19 cellular contexts compared by ENCODE assay signal in the genomic region with DNA sequence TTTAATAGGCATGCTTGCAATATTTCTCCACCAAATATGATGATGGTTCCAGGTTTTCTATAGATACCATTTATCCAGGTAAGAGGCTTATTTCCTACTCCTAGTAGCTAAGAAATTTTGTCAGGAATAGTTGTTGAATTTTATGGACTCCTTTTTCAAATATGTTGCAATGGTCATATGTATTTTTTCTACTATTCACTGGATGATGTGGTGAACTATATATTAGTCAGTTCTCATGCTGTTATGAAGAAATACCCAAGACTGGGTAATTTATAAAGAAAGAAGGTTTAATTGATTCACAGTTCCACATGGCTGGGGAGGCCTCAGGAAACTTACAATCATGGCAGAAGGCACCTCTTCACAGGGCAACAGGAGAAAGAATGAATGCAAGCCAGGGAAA.
"Had no signal": no experiment of that assay in that cellular context is flagged by ENCODE, and none has a peak within 500 bp of the region (broad histone marks: within the 10 kb centered on the region; RNA-seq: fewer than 3 reads in every experiment).

No MANE protein-coding gene starts in this region.

- H3K27me3 ChIP-seq: colonic mucosa, esophagus squamous epithelium, foreskin keratinocyte, hepatocyte, neutrophil, right atrium auricular region, sigmoid colon, suprapubic skin, thyroid gland, upper lobe of left lung, uterus had no signal

- H3K27ac ChIP-seq: colonic mucosa, esophagus squamous epithelium, foreskin keratinocyte, hepatocyte, neutrophil, right atrium auricular region, sigmoid colon, skin epidermis, suprapubic skin, thyroid gland, upper lobe of left lung, uterus had no signal

- DNase-seq: colonic mucosa; dermis blood vessel endothelial cell; esophagus squamous epithelium; kidney; mucosa of descending colon; naive thymus-derived CD8-positive, alpha-beta T cell; posterior cingulate gyrus; sigmoid colon; stimulated activated CD4-positive, alpha-beta T cell treated with anti-CD3 and anti-CD28 coated beads, Interleukin-2, amount 100 ng/mL, for 48 hours; stimulated activated naive CD8-positive, alpha-beta T cell treated with anti-CD3 and anti-CD28 coated beads, Interleukin-15, Interleukin-2, amounts not matched to agents 100 U/mL and 50 U/mL, for 24 hours; thyroid gland; upper lobe of left lung; uterus had no signal

- H3K4me1 Mint-ChIP-seq: naive thymus-derived CD8-positive, alpha-beta T cell had no signal

- H3K79me2 ChIP-seq: hepatocyte had no signal

- H3K4me3 ChIP-seq: colonic mucosa, esophagus squamous epithelium, hepatocyte, mucosa of descending colon, right atrium auricular region, sigmoid colon, skin epidermis, suprapubic skin, thyroid gland, upper lobe of left lung, uterus had no signal

- H2AFZ ChIP-seq: hepatocyte had no signal

- ATAC-seq: mucosa of descending colon; naive thymus-derived CD8-positive, alpha-beta T cell; stimulated activated naive CD8-positive, alpha-beta T cell treated with anti-CD3 and anti-CD28 coated beads, Interleukin-15, Interleukin-2, amounts not matched to agents 100 U/mL and 50 U/mL, for 24 hours had no signal

- H3K4me1 ChIP-seq: colonic mucosa, esophagus squamous epithelium, suprapubic skin, thyroid gland, upper lobe of left lung, uterus had no signal

- H3K4me2 ChIP-seq: hepatocyte had no signal

- H3K27ac Mint-ChIP-seq: naive thymus-derived CD8-positive, alpha-beta T cell had no signal

- H3K27me3 Mint-ChIP-seq: naive thymus-derived CD8-positive, alpha-beta T cell had no signal

- H3K9me3 ChIP-seq: colonic mucosa, mucosa of descending colon, neutrophil, thyroid gland, uterus had no signal

- H3K4me3 Mint-ChIP-seq: naive thymus-derived CD8-positive, alpha-beta T cell had no signal

- H3K36me3 ChIP-seq: colonic mucosa, esophagus squamous epithelium, neutrophil, right atrium auricular region, sigmoid colon, suprapubic skin, thyroid gland, upper lobe of left lung, uterus had no signal
